9 cellular contexts compared by ENCODE assay signal in genomic region chr19:3285647-3286176, GRCh38.
A peak's percentile ranks its signal among the peaks of the same experiment; 100 is the strongest.
DNase-seq lines count a peak whose midpoint lies in the region; ATAC-seq and TF ChIP-seq lines count a peak whose summit lies in the region.
"Had no signal": no experiment of that assay in that cellular context is flagged by ENCODE, and none has a peak within 500 bp of the region (broad histone marks: within the 10 kb centered on the region; RNA-seq: fewer than 3 reads in every experiment).

No MANE protein-coding gene starts in this region.

- H2BK5ac ChIP-seq in neuronal stem cell (ENCODE audit: low read length) = no peak overlapping the region

- H3K9me3 ChIP-seq in CD8-positive, alpha-beta memory T cell (ENCODE audit: low read length) = no peaks in the 10 kb centered on the region
- H3K9me3 ChIP-seq in RWPE2 (ENCODE audit: severe bottlenecking) = no peaks in the 10 kb centered on the region
- no peaks in the 10 kb centered on the region for H3K9me3 ChIP-seq in neuronal stem cell (replicated peaks in 1 of 2; ENCODE audit: control insufficient read depth in 2 of 2, insufficient read depth in 1 of 2, low read depth in 1 of 2, low read length in 2 of 2)
- H3K9me3 ChIP-seq: heart left ventricle had no signal

- H2BK120ac ChIP-seq in neuronal stem cell (ENCODE audit: low read depth, low read length) = no peak overlapping the region

- H3K18ac ChIP-seq in neuronal stem cell (ENCODE audit: low read length) = peak overlapping the region; percentile 92

- no peaks in the 10 kb centered on the region for H3K27me3 ChIP-seq in CD8-positive, alpha-beta memory T cell (ENCODE audit: insufficient read depth, low read length, poor library complexity, severe bottlenecking)
- H3K27me3 ChIP-seq in RWPE2 (ENCODE audit: insufficient read depth, poor library complexity, severe bottlenecking) (no peaks in the 10 kb centered on the region), neuronal stem cell (ENCODE audit: control insufficient read depth in 3 of 3, insufficient read depth in 3 of 3, low read depth in 1 of 3, low read length in 3 of 3) (no peaks in the 10 kb centered on the region)

- peaks cover 0 to 3% (median 0%) of the 10 kb centered on the region in 5 donors for H3K9me3 Mint-ChIP-seq in CD8-positive, alpha-beta memory T cell
- H3K9me3 Mint-ChIP-seq in CD14-positive monocyte = peaks cover 7 to 18% (median 12%) of the 10 kb centered on the region in 7 donors

- no peak overlapping the region for H3K4ac ChIP-seq in neuronal stem cell (ENCODE audit: low read length)

- peak; percentile 24; the same call in 2 of the 3 replicates for ATAC-seq in RWPE2 (ENCODE audit: low read depth)
- no peak for ATAC-seq in HG03196 (IDR thresholded peaks at IDR 0.05; ENCODE audit: unreplicated experiment)
- ATAC-seq in GM21526 (IDR thresholded peaks at IDR 0.05; ENCODE audit: low FRiP score, unreplicated experiment) = no peak

- no peaks in the 10 kb centered on the region for H3K36me3 Mint-ChIP-seq in CD8-positive, alpha-beta memory T cell
- H3K36me3 Mint-ChIP-seq in CD14-positive monocyte = no peaks in the 10 kb centered on the region

- intact Hi-C loops in CD14-positive monocyte (cut with micrococcal nuclease) = no loop called here

- H3K27ac Mint-ChIP-seq in CD8-positive, alpha-beta memory T cell = no peak overlapping the region
- no peak overlapping the region for H3K27ac Mint-ChIP-seq in CD14-positive monocyte

- H4K91ac ChIP-seq in neuronal stem cell (ENCODE audit: low read depth, low read length, poor library complexity) = no peak overlapping the region

- H3K23ac ChIP-seq in neuronal stem cell (ENCODE audit: low read depth, low read length, poor library complexity) = peak overlapping the region; percentile 94

- CTCF ChIA-PET in CD8-positive, alpha-beta memory T cell (lab: Charles Lee) = no interaction called here

- peaks cover 9 to 20% (median 14%) of the 10 kb centered on the region in 3 donors for H3K4me1 Mint-ChIP-seq in CD8-positive, alpha-beta memory T cell
- H3K4me1 Mint-ChIP-seq in CD14-positive monocyte = peaks cover 7% of the 10 kb centered on the region

- WGBS in neuronal stem cell (ENCODE audit: extremely low coverage in 2 of 2, insufficient read length in 2 of 2, insufficient replicate concordance in 1 of 2), 2 donors = no CpG with 5 or more reads among the region's 40 CpGs

- peaks cover 4 to 18% of the 10 kb centered on the region in 2 donors for H3K27me3 Mint-ChIP-seq in CD8-positive, alpha-beta memory T cell
- H3K27me3 Mint-ChIP-seq in CD14-positive monocyte (ENCODE audit: low read depth in 3 of 3) = peaks cover 22 to 57% (median 49%) of the 10 kb centered on the region in 3 donors

- H3K4me3 ChIP-seq in CD8-positive, alpha-beta memory T cell (ENCODE audit: low read length) = no peak overlapping the region
- H3K4me3 ChIP-seq in RWPE2 (ENCODE audit: severe bottlenecking) (peak overlapping the region; percentile 32), neuronal stem cell (ENCODE audit: low read length in 2 of 2) (peak overlapping the region; percentile 28 to 75)

- H3K4me3 Mint-ChIP-seq in CD8-positive, alpha-beta memory T cell = peak overlapping the region in 1 of 7 donors; percentile 45
- peak overlapping the region in 1 of 2 donors; percentile 63 for H3K4me3 Mint-ChIP-seq in CD14-positive monocyte

- no peak overlapping the region for H3K14ac ChIP-seq in neuronal stem cell (ENCODE audit: low read length)

- H4K8ac ChIP-seq in neuronal stem cell (ENCODE audit: low read depth, low read length) = no peak overlapping the region

- peaks cover 14% of the 10 kb centered on the region for H3K4me1 ChIP-seq in CD8-positive, alpha-beta memory T cell (ENCODE audit: insufficient read depth, low read length)
- H3K4me1 ChIP-seq in RWPE2 (ENCODE audit: insufficient read depth, poor library complexity, severe bottlenecking) (no peaks in the 10 kb centered on the region), neuronal stem cell (ENCODE audit: control insufficient read depth in 2 of 2, insufficient read depth in 1 of 2, low read depth in 1 of 2, low read length in 2 of 2) (peaks cover 2 to 4% of the 10 kb centered on the region in 2 donors)

- DNase-seq in CD8-positive, alpha-beta memory T cell = peak; percentile 15 to 65 (median 57)
- DNase-seq in RWPE2 (ENCODE audit: low spot score) = no peak
- peak; percentile 70 for DNase-seq in effector CD8-positive, alpha-beta T cell (lab: John Stamatoyannopoulos, UW)
- peak; percentile 87 for DNase-seq in neuronal stem cell (ENCODE audit: low spot score)
- DNase-seq in SK-N-DZ (ENCODE audit: low spot score) = no peak
- no peak for DNase-seq in CD14-positive monocyte (ENCODE audit: low spot score)

- no peak overlapping the region for H3K27ac ChIP-seq in CD8-positive, alpha-beta memory T cell (ENCODE audit: low read depth, low read length)
- no peak overlapping the region for H3K27ac ChIP-seq in RWPE2 (ENCODE audit: poor library complexity, severe bottlenecking)
- H3K27ac ChIP-seq in neuronal stem cell (replicated peaks; ENCODE audit: low read length) = no peak overlapping the region
- H3K27ac ChIP-seq: heart left ventricle had no signal

- H2AFZ ChIP-seq in neuronal stem cell (ENCODE audit: low read length) = peak overlapping the region; percentile 53

- no peaks in the 10 kb centered on the region for H3K79me1 ChIP-seq in neuronal stem cell (ENCODE audit: low read depth, low read length)

- no peak overlapping the region for H2BK12ac ChIP-seq in neuronal stem cell (ENCODE audit: low read length)

- POLR2A ChIA-PET in CD8-positive, alpha-beta memory T cell (lab: Charles Lee) = no interaction called here

- H3K36me3 ChIP-seq in CD8-positive, alpha-beta memory T cell (ENCODE audit: insufficient read depth, low read length) = no peaks in the 10 kb centered on the region
- H3K36me3 ChIP-seq in RWPE2 (ENCODE audit: low read depth) (no peaks in the 10 kb centered on the region), neuronal stem cell (replicated peaks in 1 of 2; ENCODE audit: control insufficient read depth in 2 of 2, insufficient read depth in 2 of 2, low read length in 2 of 2) (peaks cover 0 to 3% of the 10 kb centered on the region in 2 donors)
- H3K36me3 ChIP-seq: heart left ventricle had no signal

- H2BK15ac ChIP-seq in neuronal stem cell (ENCODE audit: low read length) = no peak overlapping the region

- H3K9ac ChIP-seq in neuronal stem cell (ENCODE audit: low read depth, low read length, poor library complexity) = peak overlapping the region; percentile 54

- no peak for TF ChIP-seq CTCF in RWPE2 (IDR thresholded peaks at IDR 0.05; ENCODE audit: poor library complexity, severe bottlenecking)
- TF ChIP-seq CTCF in CD14-positive monocyte (IDR thresholded peaks at IDR 0.05) = no peak

- H3K4me2 ChIP-seq in neuronal stem cell (ENCODE audit: insufficient read depth, low read length, poor library complexity, severe bottlenecking) = peak overlapping the region; percentile 75

- no peak overlapping the region for H2AK5ac ChIP-seq in neuronal stem cell (ENCODE audit: low read depth, low read length)

Comparison
In these comparisons a context has a peak if more than half of its experiments do, and no peak if none do; other contexts are left out.
1. DNase-seq: peak in CD8-positive, alpha-beta memory T cell (5 of 5), effector CD8-positive, alpha-beta T cell (single experiment) and neuronal stem cell (single experiment); none in RWPE2 (single experiment), SK-N-DZ (single experiment) and CD14-positive monocyte (single experiment).